14 cellular contexts compared by ENCODE assay signal in the genomic region with DNA sequence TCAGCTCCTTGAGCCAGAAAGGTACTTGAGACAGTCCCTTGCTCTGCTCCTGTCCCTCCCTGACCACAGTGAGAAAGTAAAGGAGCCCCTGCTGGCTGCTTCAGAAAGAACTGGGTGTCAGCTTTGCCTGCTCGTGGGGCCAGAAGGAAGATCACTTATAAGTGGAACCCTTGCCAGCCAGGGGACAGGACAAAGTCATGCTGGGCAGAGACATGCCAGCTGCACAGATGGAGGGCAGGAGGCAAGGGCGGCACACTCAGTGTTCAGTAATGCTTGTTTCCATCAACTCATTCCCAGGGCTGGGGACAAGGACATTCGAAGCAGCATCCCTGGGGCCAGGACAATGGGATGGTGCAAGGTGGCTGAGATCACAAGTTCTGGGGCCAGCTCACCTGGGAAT. TPM values are rescaled to one million over a fixed set of nuclear protein-coding genes. Genes with fewer than 3 reads are reported as not detected.
DNase-seq lines count a peak whose midpoint lies in the region; ATAC-seq and TF ChIP-seq lines count a peak whose summit lies in the region.
"Had no signal": no experiment of that assay in that cellular context is flagged by ENCODE, and none has a peak within 500 bp of the region (broad histone marks: within the 10 kb centered on the region; RNA-seq: fewer than 3 reads in every experiment).

No MANE protein-coding gene starts in this region.

- no peak overlapping the region for H3K23ac ChIP-seq in neuronal stem cell (ENCODE audit: low read depth, low read length, poor library complexity)

- no peak overlapping the region for H3K4me3 Mint-ChIP-seq in central memory CD8-positive, alpha-beta T cell
- H3K4me3 Mint-ChIP-seq: CD4-positive, CD25-positive, alpha-beta regulatory T cell; HFFc6 had no signal

- H3K18ac ChIP-seq in neuronal stem cell (ENCODE audit: low read length) = no peak overlapping the region

- H4K91ac ChIP-seq in neuronal stem cell (ENCODE audit: low read depth, low read length, poor library complexity) = no peak overlapping the region

- no peaks in the 10 kb centered on the region for H3K9me3 Mint-ChIP-seq in central memory CD8-positive, alpha-beta T cell

- H3K4me3 ChIP-seq in right atrium auricular region = no peak overlapping the region
- H3K4me3 ChIP-seq in heart right ventricle = no peak overlapping the region
- H3K4me3 ChIP-seq in neuronal stem cell (ENCODE audit: low read length in 2 of 2) = no peak overlapping the region
- H3K4me3 ChIP-seq in GM23248 = no peak overlapping the region
- H3K4me3 ChIP-seq: BLaER1 treated with 17β-estradiol and CSF1 and Interleukin-3, amounts not matched to agents 10 nM and 100 nM; GM12878 had no signal

- DNase-seq in Right ventricle myocardium inferior (ENCODE audit: missing footprints) = no peak
- no peak for DNase-seq in right atrium auricular region (ENCODE audit: low spot score)
- DNase-seq in central memory CD8-positive, alpha-beta T cell (ENCODE audit: low spot score in 2 of 2) = no peak
- DNase-seq in heart right ventricle = peak; percentile 17 to 38
- no peak for DNase-seq in neuronal stem cell (ENCODE audit: low spot score)
- DNase-seq in GM19238 (ENCODE audit: insufficient read length, low spot score) = no peak
- DNase-seq in GM23248 = no peak
- DNase-seq: ACHN; CD4-positive, CD25-positive, alpha-beta regulatory T cell; HCEC 1CT; HFFc6 had no signal

- no peak overlapping the region for H3K14ac ChIP-seq in neuronal stem cell (ENCODE audit: low read length)

- TF ChIP-seq CTCF in right atrium auricular region (IDR thresholded peaks at IDR 0.05) (no peak), heart right ventricle (IDR thresholded peaks at IDR 0.05) (no peak)

- no peaks in the 10 kb centered on the region for H3K9me2 ChIP-seq in GM23248 (ENCODE audit: insufficient read depth)

- H3K4ac ChIP-seq in neuronal stem cell (ENCODE audit: low read length) = no peak overlapping the region

- H3F3A ChIP-seq in GM23248 (ENCODE audit: insufficient read depth) = no peaks in the 10 kb centered on the region

- peaks cover 0 to 6% of the 10 kb centered on the region in 2 donors for H3K9me3 ChIP-seq in right atrium auricular region
- peaks cover 0 to 10% (median 0%) of the 10 kb centered on the region in 11 donors for H3K9me3 ChIP-seq in heart right ventricle
- H3K9me3 ChIP-seq in neuronal stem cell (replicated peaks in 1 of 2; ENCODE audit: control insufficient read depth in 2 of 2, insufficient read depth in 1 of 2, low read depth in 1 of 2, low read length in 2 of 2) = peaks cover 5 to 12% of the 10 kb centered on the region in 2 donors
- H3K9me3 ChIP-seq in GM23248 (ENCODE audit: low read depth) = no peaks in the 10 kb centered on the region

- no peaks in the 10 kb centered on the region for H4K20me1 ChIP-seq in GM23248 (ENCODE audit: insufficient read depth)
- H4K20me1 ChIP-seq: BLaER1 treated with 17β-estradiol and CSF1 and Interleukin-3, amounts not matched to agents 10 nM and 100 nM had no signal

- intact Hi-C loops in Right ventricle myocardium inferior (cut with DNase I) = no loop called here
- intact Hi-C loops in heart right ventricle (cut with DNase I) = no loop called here

- ATAC-seq in Right ventricle myocardium inferior = peak; percentile 84
- ATAC-seq in central memory CD8-positive, alpha-beta T cell (replicated peaks; ENCODE audit: extremely low read depth, poor library complexity, severe bottlenecking) = no peak
- peak; percentile 53 to 95 (median 80) for ATAC-seq in heart right ventricle
- ATAC-seq in GM18867 (IDR thresholded peaks at IDR 0.05; ENCODE audit: unreplicated experiment) = no peak
- ATAC-seq: GM12878 had no signal

- peak overlapping the region in 1 of 2 donors; percentile 19 for H3K27ac ChIP-seq in right atrium auricular region
- peak overlapping the region in 1 of 10 donors; percentile 6 for H3K27ac ChIP-seq in heart right ventricle
- H3K27ac ChIP-seq in neuronal stem cell (replicated peaks; ENCODE audit: low read length) = no peak overlapping the region
- H3K27ac ChIP-seq in GM23248 = no peak overlapping the region
- H3K27ac ChIP-seq: BLaER1 treated with 17β-estradiol and CSF1 and Interleukin-3, amounts not matched to agents 10 nM and 100 nM had no signal

- peak overlapping the region; percentile 55 for H3K27ac Mint-ChIP-seq in central memory CD8-positive, alpha-beta T cell (ENCODE audit: low read depth)
- H3K27ac Mint-ChIP-seq: HFFc6 had no signal

- no peak overlapping the region for H4K8ac ChIP-seq in neuronal stem cell (ENCODE audit: low read depth, low read length)

- no peak overlapping the region for H2BK120ac ChIP-seq in neuronal stem cell (ENCODE audit: low read depth, low read length)

- no peaks in the 10 kb centered on the region for H3K79me2 ChIP-seq in GM23248 (ENCODE audit: insufficient read depth)

- H3K4me2 ChIP-seq in neuronal stem cell (ENCODE audit: insufficient read depth, low read length, poor library complexity, severe bottlenecking) (no peak overlapping the region), GM23248 (ENCODE audit: unreplicated experiment) (no peak overlapping the region)
- H3K4me2 ChIP-seq: BLaER1 treated with 17β-estradiol and CSF1 and Interleukin-3, amounts not matched to agents 10 nM and 100 nM had no signal

- H2AK5ac ChIP-seq in neuronal stem cell (ENCODE audit: low read depth, low read length) = no peak overlapping the region

- H3K36me3 ChIP-seq in right atrium auricular region (no peaks in the 10 kb centered on the region), heart right ventricle (no peaks in the 10 kb centered on the region), neuronal stem cell (replicated peaks in 1 of 2; ENCODE audit: control insufficient read depth in 2 of 2, insufficient read depth in 2 of 2, low read length in 2 of 2) (peaks cover 7 to 11% of the 10 kb centered on the region in 2 donors), GM23248 (ENCODE audit: low read depth) (peaks cover 6% of the 10 kb centered on the region; the same call in 1 of the 2 replicates)

- H3K9ac ChIP-seq in neuronal stem cell (ENCODE audit: low read depth, low read length, poor library complexity) = no peak overlapping the region
- no peak overlapping the region for H3K9ac ChIP-seq in GM23248
- H3K9ac ChIP-seq: BLaER1 treated with 17β-estradiol and CSF1 and Interleukin-3, amounts not matched to agents 10 nM and 100 nM had no signal

- 52 to 65% methylated on average over 3 of the region's 3 CpGs for WGBS in heart right ventricle, 2 donors
- no CpG with 5 or more reads among the region's 3 CpGs for WGBS in neuronal stem cell (ENCODE audit: extremely low coverage in 2 of 2, insufficient read length in 2 of 2, insufficient replicate concordance in 1 of 2), 2 donors
- 81 to 90% methylated on average over 3 of the region's 3 CpGs for WGBS in GM23248 (ENCODE audit: low coverage in 1 of 2, low lambda C conversion rate in 2 of 2, missing lambda C conversion rate in 2 of 2), 2 experiments

- peaks cover 5% of the 10 kb centered on the region for H3K4me1 Mint-ChIP-seq in central memory CD8-positive, alpha-beta T cell
- H3K4me1 Mint-ChIP-seq: CD4-positive, CD25-positive, alpha-beta regulatory T cell had no signal

- no peak overlapping the region for H2BK5ac ChIP-seq in neuronal stem cell (ENCODE audit: low read length)

- H2AFZ ChIP-seq in neuronal stem cell (ENCODE audit: low read length) = no peak overlapping the region
- no peak overlapping the region for H2AFZ ChIP-seq in GM23248

- in situ Hi-C loops in GM23248 (cut with MboI) = no loop called here

- peaks cover 0 to 12% of the 10 kb centered on the region in 2 donors for H3K4me1 ChIP-seq in right atrium auricular region
- H3K4me1 ChIP-seq in heart right ventricle = peaks cover 0 to under 1% (median 0%) of the 10 kb centered on the region in 9 donors
- H3K4me1 ChIP-seq in neuronal stem cell (ENCODE audit: control insufficient read depth in 2 of 2, insufficient read depth in 1 of 2, low read depth in 1 of 2, low read length in 2 of 2) = peaks cover 0 to 2% of the 10 kb centered on the region in 2 donors
- 0 out of 2 replicates have a peak, but pooled peaks cover 8% of the 10 kb centered on the region for H3K4me1 ChIP-seq in GM23248 (ENCODE audit: insufficient read depth)
- H3K4me1 ChIP-seq: BLaER1 treated with 17β-estradiol and CSF1 and Interleukin-3, amounts not matched to agents 10 nM and 100 nM had no signal

- peaks cover 6% of the 10 kb centered on the region for H3K79me1 ChIP-seq in neuronal stem cell (ENCODE audit: low read depth, low read length)

- peak overlapping the region; percentile 15 for H2BK15ac ChIP-seq in neuronal stem cell (ENCODE audit: low read length)

- no peak overlapping the region for H2BK12ac ChIP-seq in neuronal stem cell (ENCODE audit: low read length)

- peaks cover 30% of the 10 kb centered on the region for H3K36me3 Mint-ChIP-seq in central memory CD8-positive, alpha-beta T cell (ENCODE audit: insufficient read depth)

- no peaks in the 10 kb centered on the region for H3K27me3 Mint-ChIP-seq in central memory CD8-positive, alpha-beta T cell
- H3K27me3 Mint-ChIP-seq: CD4-positive, CD25-positive, alpha-beta regulatory T cell had no signal

- H3K27me3 ChIP-seq in right atrium auricular region (no peaks in the 10 kb centered on the region), heart right ventricle (no peaks in the 10 kb centered on the region), neuronal stem cell (ENCODE audit: control insufficient read depth in 3 of 3, insufficient read depth in 3 of 3, low read depth in 1 of 3, low read length in 3 of 3) (no peaks in the 10 kb centered on the region), GM23248 (replicated peaks; ENCODE audit: insufficient read depth) (no peaks in the 10 kb centered on the region)
- H3K27me3 ChIP-seq: BLaER1 treated with 17β-estradiol and CSF1 and Interleukin-3, amounts not matched to agents 10 nM and 100 nM had no signal

RNA-seq across cellular contexts. Expression of gene NTPCR, which starts 41.8 kb away (rescaled TPM):
- total RNA-seq in Right ventricle myocardium inferior (53.2 TPM), right atrium auricular region (10 to 100 TPM; 27.3 to 39.3 TPM), heart right ventricle (10 to 100 TPM; 53.5 to 78.8 (median 56.8) TPM)
- polyA plus RNA-seq in heart right ventricle (10 to 100 TPM; 51.2 to 88.4 TPM), GM23248 (2016; fragmentation: Nextera tagmentation; extraction: Ambion mirVana) (67.2 and 67.7 TPM in 2 replicates)
- polyA plus RNA-seq in neuronal stem cell (2013, experiment 1 of 2) = 63.6 TPM
- 65.4 TPM for polyA plus RNA-seq in neuronal stem cell (2013, experiment 2 of 2)
- 23.8 and 47.0 TPM in 2 replicates for total RNA-seq in GM23248 (2014; rRNA removed; shearing (Covaris generic))

Comparison
In these comparisons a context has a peak if more than half of its experiments do, and no peak if none do; other contexts are left out.
1. DNase-seq: peak in heart right ventricle (2 of 2); none in Right ventricle myocardium inferior (single experiment), right atrium auricular region (single experiment), central memory CD8-positive, alpha-beta T cell (0 of 2), neuronal stem cell (single experiment), GM19238 (single experiment) and GM23248 (single experiment).
2. ATAC-seq: peak in Right ventricle myocardium inferior (single experiment) and heart right ventricle (8 of 8); none in central memory CD8-positive, alpha-beta T cell (single experiment) and GM18867 (single experiment).